ENCODE assay signal across 15 cellular contexts in genomic region chr2:35871672-35872071, GRCh38.
A peak's percentile ranks its signal among the peaks of the same experiment; 100 is the strongest.
DNase-seq lines count a peak whose midpoint lies in the region; ATAC-seq and TF ChIP-seq lines count a peak whose summit lies in the region.
"Had no signal": no experiment of that assay in that cellular context is flagged by ENCODE, and none has a peak within 500 bp of the region (broad histone marks: within the 10 kb centered on the region; RNA-seq: fewer than 3 reads in every experiment).

No MANE protein-coding gene starts in this region.

- H3K9ac ChIP-seq in Loucy (ENCODE audit: low read depth, low read length, poor library complexity, severe bottlenecking), result no peak overlapping the region

- H3F3A ChIP-seq in Loucy (ENCODE audit: low read depth), result no peaks in the 10 kb centered on the region

- H2AFZ ChIP-seq in Loucy (ENCODE audit: low read length), result no peak overlapping the region

- no peaks in the 10 kb centered on the region for H3K79me2 ChIP-seq in Loucy (ENCODE audit: insufficient read depth, low read length)

- H3K9me3 ChIP-seq in Loucy (ENCODE audit: insufficient read depth, low read depth, low read length), result no peaks in the 10 kb centered on the region
- H3K9me3 ChIP-seq in left lung, result no peaks in the 10 kb centered on the region
- H3K9me3 ChIP-seq: pancreas, transverse colon had no signal

- no peak overlapping the region for H3K4me3 ChIP-seq in Loucy (ENCODE audit: low read length, poor library complexity, severe bottlenecking)
- no peak overlapping the region for H3K4me3 ChIP-seq in astrocyte of the cerebellum (ENCODE audit: low read depth, low read length)
- no peak overlapping the region for H3K4me3 ChIP-seq in retinal pigment epithelial cell (ENCODE audit: low read length)
- no peak overlapping the region for H3K4me3 ChIP-seq in left lung
- H3K4me3 ChIP-seq: pancreas, transverse colon had no signal

- H3K27ac ChIP-seq in left lung, result no peak overlapping the region
- H3K27ac ChIP-seq: pancreas, transverse colon had no signal

- ATAC-seq in GM19395 (IDR thresholded peaks at IDR 0.05; ENCODE audit: unreplicated experiment) (no peak), left lung (no peak)
- ATAC-seq: pancreas had no signal

- H3K27me3 ChIP-seq in Loucy (ENCODE audit: insufficient read depth, low read length, poor library complexity, severe bottlenecking), result no peaks in the 10 kb centered on the region
- no peaks in the 10 kb centered on the region for H3K27me3 ChIP-seq in left lung
- H3K27me3 ChIP-seq: pancreas, transverse colon had no signal

- H4K20me1 ChIP-seq in Loucy (ENCODE audit: insufficient read depth, low read length, poor library complexity, severe bottlenecking), result no peaks in the 10 kb centered on the region

- H3K4me1 ChIP-seq in Loucy (ENCODE audit: insufficient read depth, low read length, poor library complexity, severe bottlenecking) (no peaks in the 10 kb centered on the region), left lung (no peaks in the 10 kb centered on the region)
- H3K4me1 ChIP-seq: pancreas, transverse colon had no signal

- no peaks in the 10 kb centered on the region for H3K9me2 ChIP-seq in Loucy (replicated peaks; ENCODE audit: low read depth, low read length)

- peak; percentile 10 for DNase-seq in NCI-H2171 treated with DMSO at 0.1 percent for 48 hours (lab: John Stamatoyannopoulos, UW)
- no peak for DNase-seq in NCI-H2171 (lab: John Stamatoyannopoulos, UW)
- no peak for DNase-seq in astrocyte of the cerebellum (ENCODE audit: low read depth)
- no peak for DNase-seq in retinal pigment epithelial cell (ENCODE audit: low read depth)
- DNase-seq in NCI-H510A treated with DMSO at 0.1 percent for 48 hours (lab: John Stamatoyannopoulos, UW), result no peak
- DNase-seq in left lung, result no peak
- DNase-seq: ACHN; activated B cell treated with CpG ODN at 0.5 μM for 24 hours; activated naive CD8-positive, alpha-beta T cell treated with anti-CD3 and anti-CD28 coated beads, Interleukin-2, amount 10 ng/mL, durations not matched to agents 7 days and 5 days; NCI-H1092 treated with DMSO at 0.1 percent for 48 hours; NCI-H69; pancreas; transverse colon had no signal

- intact Hi-C loops in left lung (cut with DNase I), result no loop called here

- no peaks in the 10 kb centered on the region for H3K36me3 ChIP-seq in Loucy (ENCODE audit: insufficient read depth, low read length)
- H3K36me3 ChIP-seq in left lung, result no peaks in the 10 kb centered on the region
- H3K36me3 ChIP-seq: pancreas, transverse colon had no signal

- TF ChIP-seq CTCF in Loucy (conservative IDR thresholded peaks at IDR 0.05; ENCODE audit: low read length) (peak; percentile 35), astrocyte of the cerebellum (IDR thresholded peaks at IDR 0.05; ENCODE audit: low read depth, low read length, missing control alignments) (peak; percentile 8), retinal pigment epithelial cell (conservative IDR thresholded peaks at IDR 0.05; ENCODE audit: low read depth, low read length) (peak; percentile 23), left lung (IDR thresholded peaks at IDR 0.05) (no peak)

- H3K4me2 ChIP-seq in Loucy (ENCODE audit: low read depth, low read length, poor library complexity, severe bottlenecking), result no peak overlapping the region

- in situ Hi-C loops in astrocyte of the cerebellum (cut with HindIII; ENCODE audit: low sequenced_read_pairs), result no loop called here

Comparison
In these comparisons a context has a peak if more than half of its experiments do, and no peak if none do; other contexts are left out.
1. CTCF ChIP-seq: peak in Loucy (single experiment), astrocyte of the cerebellum (single experiment) and retinal pigment epithelial cell (single experiment); none in left lung (0 of 2).